ENCODE assay signal across 15 cellular contexts in genomic region chr20:6700563-6701328, GRCh38.
DNase-seq lines count a peak whose midpoint lies in the region; ATAC-seq and TF ChIP-seq lines count a peak whose summit lies in the region.
"Had no signal": no experiment of that assay in that cellular context is flagged by ENCODE, and none has a peak within 500 bp of the region (broad histone marks: within the 10 kb centered on the region; RNA-seq: fewer than 3 reads in every experiment).

No MANE protein-coding gene starts in this region.

- H2BK5ac ChIP-seq in trophoblast cell (ENCODE audit: low read depth, low read length, poor library complexity) = no peak overlapping the region

- H4K8ac ChIP-seq in trophoblast cell (ENCODE audit: low read depth, low read length) = no peak overlapping the region

- no peaks in the 10 kb centered on the region for H3K79me2 ChIP-seq in trophoblast cell (ENCODE audit: control insufficient read depth, insufficient read depth, low read length, poor library complexity)

- no peak overlapping the region for H3K4ac ChIP-seq in trophoblast cell (ENCODE audit: low read depth, low read length)

- no peak overlapping the region for H3K4me3 ChIP-seq in heart right ventricle
- H3K4me3 ChIP-seq in trophoblast cell (ENCODE audit: low read depth, low read length) = no peak overlapping the region
- H3K4me3 ChIP-seq in BE2C (ENCODE audit: low read depth, low read length) = no peak overlapping the region
- H3K4me3 ChIP-seq: body of pancreas had no signal

- DNase-seq in CD1c-positive myeloid dendritic cell (ENCODE audit: extremely low spot score) (peak; percentile 93), SIG-M5 (lab: John Stamatoyannopoulos, UW) (peak; percentile 57), heart right ventricle (peak; percentile 38 to 57), trophoblast cell (peak; percentile 4 to 28), epidermal melanocyte (ENCODE audit: insufficient read length, low spot score) (no peak), BE2C (no peak), 8988T (no peak)
- DNase-seq: activated naive CD4-positive, alpha-beta T cell treated with Interleukin-2 at 50 U/mL for 16 hours; DMS79 treated with DMSO at 0.1 percent for 48 hours; mammary epithelial cell; NCI-H1694; NCI-H524; T-helper 9 cell had no signal

- H3K14ac ChIP-seq in trophoblast cell (ENCODE audit: low read length) = no peak overlapping the region

- no peak overlapping the region for H2BK120ac ChIP-seq in trophoblast cell (ENCODE audit: insufficient read depth, low read length, poor library complexity)

- H3K4me2 ChIP-seq in trophoblast cell (ENCODE audit: low read length) = no peak overlapping the region

- H3K9me3 ChIP-seq in heart right ventricle = no peaks in the 10 kb centered on the region
- H3K9me3 ChIP-seq in trophoblast cell (ENCODE audit: insufficient read depth, low read depth, low read length) = no peaks in the 10 kb centered on the region
- H3K9me3 ChIP-seq in BE2C = no peaks in the 10 kb centered on the region
- H3K9me3 ChIP-seq: body of pancreas had no signal

- no peaks in the 10 kb centered on the region for H3K36me3 ChIP-seq in heart right ventricle
- no peaks in the 10 kb centered on the region for H3K36me3 ChIP-seq in trophoblast cell (ENCODE audit: control insufficient read depth in 1 of 2, insufficient read depth in 2 of 2, low read length in 2 of 2)
- no peaks in the 10 kb centered on the region for H3K36me3 ChIP-seq in BE2C

- H4K91ac ChIP-seq in trophoblast cell (ENCODE audit: low read depth, low read length) = no peak overlapping the region

- H3K4me1 ChIP-seq in heart right ventricle = peaks cover 0 to 50% (median 12%) of the 10 kb centered on the region in 9 donors
- peaks cover 8 to 14% of the 10 kb centered on the region in 2 experiments for H3K4me1 ChIP-seq in trophoblast cell (ENCODE audit: control insufficient read depth in 1 of 2, insufficient read depth in 2 of 2, low read length in 2 of 2)
- no peaks in the 10 kb centered on the region for H3K4me1 ChIP-seq in BE2C

- H3K27me3 ChIP-seq in heart right ventricle = no peaks in the 10 kb centered on the region
- no peaks in the 10 kb centered on the region for H3K27me3 ChIP-seq in trophoblast cell (ENCODE audit: insufficient read depth, low read length)
- no peaks in the 10 kb centered on the region for H3K27me3 ChIP-seq in BE2C
- H3K27me3 ChIP-seq: body of pancreas had no signal

- TF ChIP-seq CTCF in heart right ventricle (IDR thresholded peaks at IDR 0.05) (no peak), BE2C (IDR thresholded peaks at IDR 0.05; ENCODE audit: low read depth, low read length) (no peak)

- WGBS in heart right ventricle, 2 donors = 46 to 48% methylated on average over 11 of the region's 11 CpGs
- no CpG with 5 or more reads among the region's 11 CpGs for WGBS in trophoblast cell (ENCODE audit: extremely low coverage, insufficient coverage, insufficient read length)

- no peak overlapping the region for H4K12ac ChIP-seq in trophoblast cell (ENCODE audit: low read depth, low read length)

- H3K27ac ChIP-seq in heart right ventricle (peak overlapping the region in 3 of 10 donors; percentile 3 to 21 (median 7)), trophoblast cell (ENCODE audit: low read depth, low read length) (no peak overlapping the region)
- H3K27ac ChIP-seq: body of pancreas had no signal

- H3K9ac ChIP-seq in trophoblast cell (ENCODE audit: low read length) = no peak overlapping the region

- no peak overlapping the region for H3K18ac ChIP-seq in trophoblast cell (ENCODE audit: low read length)

- ATAC-seq in heart right ventricle (peak in 7 of 8 donors; percentile 46 to 73 (median 66)), HG02840 (IDR thresholded peaks at IDR 0.05; ENCODE audit: low FRiP score, unreplicated experiment) (no peak)
- ATAC-seq: body of pancreas had no signal

- intact Hi-C loops in heart right ventricle (cut with DNase I) = loop anchor here in 1 of 10 donors (5.0 kb wide), 1 partner anchor 63 kb away; no protein-coding TSS in a partner anchor

- no peak overlapping the region for H2BK12ac ChIP-seq in trophoblast cell (ENCODE audit: low read length)

- peaks cover 2% of the 10 kb centered on the region for H3K79me1 ChIP-seq in trophoblast cell (ENCODE audit: low read length)

- H2AFZ ChIP-seq in trophoblast cell (ENCODE audit: insufficient read depth, low read length, poor library complexity) = no peak overlapping the region

- no peak overlapping the region for H2AK5ac ChIP-seq in trophoblast cell (ENCODE audit: low read length)

- H3K23ac ChIP-seq in trophoblast cell (ENCODE audit: low read length) = no peak overlapping the region

Comparison
In these comparisons a context has a peak if more than half of its experiments do, and no peak if none do; other contexts are left out.
1. DNase-seq: peak in CD1c-positive myeloid dendritic cell (single experiment), SIG-M5 (single experiment), heart right ventricle (2 of 2) and trophoblast cell (2 of 2); none in epidermal melanocyte (single experiment), BE2C (single experiment) and 8988T (single experiment).